ENCODE assay signal across 8 cellular contexts in genomic region chr18:21820035-21820810, GRCh38.
DNase-seq lines count a peak whose midpoint lies in the region; ATAC-seq and TF ChIP-seq lines count a peak whose summit lies in the region.

No MANE protein-coding gene starts in this region.

- peak; percentile 59 for TF ChIP-seq RAD21 in SK-N-SH (IDR thresholded peaks at IDR 0.05; ENCODE audit: low read length)

- no peak overlapping the region for H3K4me2 ChIP-seq in SK-N-SH

- peaks cover 11% of the 10 kb centered on the region for H3F3A ChIP-seq in SK-N-SH (replicated peaks; ENCODE audit: insufficient read depth)

- H3K9me3 Mint-ChIP-seq in activated T-cell treated with anti-CD3 and anti-CD28 coated beads, Interleukin-2, amount 50 U/mL, for 4 hours = no peaks in the 10 kb centered on the region

- no peak overlapping the region for H3K9ac ChIP-seq in SK-N-SH

- intact Hi-C loops in testis (cut with DNase I; ENCODE audit: low total_unique reads) = no loop called here

- H3K4me3 Mint-ChIP-seq in activated T-cell treated with anti-CD3 and anti-CD28 coated beads, Interleukin-2, amount 50 U/mL, for 4 hours = no peak overlapping the region

- ATAC-seq in GM21576 (IDR thresholded peaks at IDR 0.05; ENCODE audit: unreplicated experiment) = no peak
- no peak for ATAC-seq in activated T-cell treated with anti-CD3 and anti-CD28 coated beads, Interleukin-2, amount 50 U/mL, for 4 hours

- no peak for TF ChIP-seq EP300 in SK-N-SH (IDR thresholded peaks at IDR 0.05; ENCODE audit: borderline replicate concordance in 1 of 2, low read depth in 1 of 2, low read length in 1 of 2)

- no peak overlapping the region for H2AFZ ChIP-seq in SK-N-SH (ENCODE audit: low read depth)

- no peaks in the 10 kb centered on the region for H4K20me1 ChIP-seq in SK-N-SH (ENCODE audit: insufficient read depth)

- H3K79me2 ChIP-seq in SK-N-SH (ENCODE audit: insufficient read depth) = no peaks in the 10 kb centered on the region

- H3K4me3 ChIP-seq in SK-N-SH (ENCODE audit: low read depth in 2 of 2, low read length in 1 of 2) (no peak overlapping the region; a peak in 1 of 4 replicates), testis (no peak overlapping the region)

- CTCF ChIA-PET in SK-N-SH (lab: Yijun Ruan, JAX) = interaction anchor here (0.5 to 4.6 kb wide), 23 partner anchors 8 to 224 kb away, joined by 3 to 39 read pairs (median 4); no protein-coding TSS in a partner anchor

- TF ChIP-seq POLR2A in testis (IDR thresholded peaks at IDR 0.05) = no peak

- 58% methylated on average over 2 of the region's 2 CpGs for WGBS in SK-N-SH (ENCODE audit: low lambda C conversion rate)
- 73 to 77% methylated on average over 2 of the region's 2 CpGs for WGBS in testis, 2 donors

- H3K36me3 Mint-ChIP-seq in activated T-cell treated with anti-CD3 and anti-CD28 coated beads, Interleukin-2, amount 50 U/mL, for 4 hours (ENCODE audit: insufficient read depth) = peaks cover 32% of the 10 kb centered on the region

- peak; percentile 34 for DNase-seq in 8988T
- peak; percentile 33 for DNase-seq in SK-N-SH
- DNase-seq in glomerular visceral epithelial cell (ENCODE audit: extremely low spot score) = peak; percentile 27
- no peak for DNase-seq in stimulated activated CD4-positive, alpha-beta T cell treated with anti-CD3 and anti-CD28 coated beads, Interleukin-4, amount 100 ng/mL, for 1 hour
- no peak for DNase-seq in testis
- no peak for DNase-seq in activated T-cell treated with anti-CD3 and anti-CD28 coated beads, Interleukin-2, amount 50 U/mL, for 4 hours

- no peaks in the 10 kb centered on the region for H3K9me2 ChIP-seq in SK-N-SH

- POLR2A ChIA-PET in SK-N-SH (lab: Yijun Ruan, JAX) = no interaction called here

- TF ChIP-seq CTCF in GM12874 (IDR thresholded peaks at IDR 0.05; ENCODE audit: insufficient read depth, low read depth, low read length) = peak; percentile 22; the same call in 1 of the 2 replicates
- peak; percentile 76 for TF ChIP-seq CTCF in SK-N-SH (IDR thresholded peaks at IDR 0.05)
- peak in 1 of 3 experiments; percentile 57 for TF ChIP-seq CTCF in testis (IDR thresholded peaks at IDR 0.05)

- no peaks in the 10 kb centered on the region for H3K9me3 ChIP-seq in SK-N-SH
- H3K9me3 ChIP-seq in testis = no peaks in the 10 kb centered on the region

- no peak overlapping the region for H3K27ac ChIP-seq in SK-N-SH (ENCODE audit: low read depth in 2 of 2, low read length in 1 of 2)
- H3K27ac ChIP-seq in testis = no peak overlapping the region

- H3K36me3 ChIP-seq in SK-N-SH (replicated peaks in 1 of 2; ENCODE audit: control insufficient read depth in 1 of 2, insufficient read depth in 2 of 2, low read length in 1 of 2) (peaks cover 43 to 63% of the 10 kb centered on the region in 2 experiments), testis (ENCODE audit: low read depth, missing control alignments) (no peaks in the 10 kb centered on the region)

- H3K4me1 Mint-ChIP-seq in activated T-cell treated with anti-CD3 and anti-CD28 coated beads, Interleukin-2, amount 50 U/mL, for 4 hours (ENCODE audit: low read depth) = no peaks in the 10 kb centered on the region

- H3K4me1 ChIP-seq in SK-N-SH (ENCODE audit: control insufficient read depth in 1 of 2, insufficient read depth in 2 of 2, low read depth in 1 of 2, low read length in 1 of 2) (no peaks in the 10 kb centered on the region), testis (no peaks in the 10 kb centered on the region)

- no peaks in the 10 kb centered on the region for H3K27me3 Mint-ChIP-seq in activated T-cell treated with anti-CD3 and anti-CD28 coated beads, Interleukin-2, amount 50 U/mL, for 4 hours (ENCODE audit: low read depth)

- H3K27me3 ChIP-seq in SK-N-SH (ENCODE audit: insufficient read depth) (no peaks in the 10 kb centered on the region), testis (no peaks in the 10 kb centered on the region)

TF ChIP-seq in SK-N-SH, 30 proteins besides CTCF, POLR2A, EP300 and RAD21:
- no peak for TF ChIP-seq MEF2A (IDR thresholded peaks at IDR 0.05; ENCODE audit: borderline replicate concordance, low read depth)
- no peak for TF ChIP-seq RCOR1 (IDR thresholded peaks at IDR 0.05; ENCODE audit: low read length)
- no peak for TF ChIP-seq POLR2AphosphoS5 (IDR thresholded peaks at IDR 0.05; ENCODE audit: low read depth, low read length)
- no peak for TF ChIP-seq MXI1 (IDR thresholded peaks at IDR 0.05; ENCODE audit: low read depth, low read length)
- no peak for TF ChIP-seq FOSL2 (IDR thresholded peaks at IDR 0.05; ENCODE audit: borderline replicate concordance, low read depth)
- no peak for TF ChIP-seq TCF12 (IDR thresholded peaks at IDR 0.05)
- TF ChIP-seq SMC3 (IDR thresholded peaks at IDR 0.05; ENCODE audit: low read depth, low read length) = 0 out of 2 replicates have a peak, but pooled peaks have one; percentile 9

Comparison
In these comparisons a context has a peak if more than half of its experiments do, and no peak if none do; other contexts are left out.
1. DNase-seq: peak in 8988T (single experiment), SK-N-SH (single experiment) and glomerular visceral epithelial cell (single experiment); none in stimulated activated CD4-positive, alpha-beta T cell treated with anti-CD3 and anti-CD28 coated beads, Interleukin-4, amount 100 ng/mL, for 1 hour (single experiment), testis (single experiment) and activated T-cell treated with anti-CD3 and anti-CD28 coated beads, Interleukin-2, amount 50 U/mL, for 4 hours (single experiment).